Comparison of ENCODE assay signal across 8 cellular contexts in genomic region chr6:158999154-158999668, GRCh38. TPM values are rescaled to one million over a fixed set of nuclear protein-coding genes. Genes with fewer than 3 reads are reported as not detected.
A peak's percentile ranks its signal among the peaks of the same experiment; 100 is the strongest.
DNase-seq lines count a peak whose midpoint lies in the region; ATAC-seq and TF ChIP-seq lines count a peak whose summit lies in the region.

No MANE protein-coding gene starts in this region.

- no peaks in the 10 kb centered on the region for H3K9me3 Mint-ChIP-seq in CD8-positive, alpha-beta memory T cell

- DNase-seq in CD8-positive, alpha-beta memory T cell = no peak
- DNase-seq in astrocyte of the cerebellum (ENCODE audit: low read depth) = no peak
- no peak for DNase-seq in left lobe of liver (ENCODE audit: low spot score)
- no peak for DNase-seq in iPS-NIHi7 (ENCODE audit: extremely low spot score)
- no peak for DNase-seq in SKM-1 treated with dmso at 0.1 percent for 144 hours (lab: John Stamatoyannopoulos, UW; ENCODE audit: unreplicated experiment)

- peak overlapping the region; percentile 83 to 98 (median 93) for H3K27ac Mint-ChIP-seq in CD8-positive, alpha-beta memory T cell

- peak overlapping the region; percentile 45 for H3K9ac ChIP-seq in HUES64 (ENCODE audit: low read depth, low read length)

- no peaks in the 10 kb centered on the region for H3K27me3 Mint-ChIP-seq in CD8-positive, alpha-beta memory T cell

- POLR2A ChIA-PET in CD8-positive, alpha-beta memory T cell (lab: Charles Lee) = interaction anchor here (0.8 to 1.0 kb wide), 2 partner anchors 64 to 130 kb away, joined by 3 to 5 read pairs; no protein-coding TSS in a partner anchor

- WGBS in HUES64 = 3% methylated on average over 26 of the region's 26 CpGs

- peak overlapping the region; percentile 86 for H3K27ac ChIP-seq in CD8-positive, alpha-beta memory T cell (ENCODE audit: low read depth, low read length)
- no peak overlapping the region for H3K27ac ChIP-seq in HUES64 (ENCODE audit: low read depth, low read length)
- H3K27ac ChIP-seq in temporal lobe (ENCODE audit: low read depth, low read length) = peak overlapping the region; percentile 77

- peaks cover 31 to 49% (median 36%) of the 10 kb centered on the region in 3 donors for H3K4me1 Mint-ChIP-seq in CD8-positive, alpha-beta memory T cell

- peaks cover 21% of the 10 kb centered on the region for H3K4me1 ChIP-seq in CD8-positive, alpha-beta memory T cell (ENCODE audit: insufficient read depth, low read length)
- peaks cover 10% of the 10 kb centered on the region for H3K4me1 ChIP-seq in HUES64 (ENCODE audit: insufficient read depth, low read length)

- no peaks in the 10 kb centered on the region for H3K36me3 ChIP-seq in CD8-positive, alpha-beta memory T cell (ENCODE audit: insufficient read depth, low read length)
- no peaks in the 10 kb centered on the region for H3K36me3 ChIP-seq in HUES64 (ENCODE audit: insufficient read depth, low read length)

- in situ Hi-C loops in astrocyte of the cerebellum (cut with HindIII; ENCODE audit: low sequenced_read_pairs) = no loop called here

- CTCF ChIA-PET in CD8-positive, alpha-beta memory T cell (lab: Charles Lee) = interaction anchor here (0.5 to 14.7 kb wide), 10 partner anchors 8 to 1872 kb away, joined by 3 to 261 read pairs (median 6); partner anchors contain the start of gene EZR

- TF ChIP-seq CTCF in astrocyte of the cerebellum (IDR thresholded peaks at IDR 0.05; ENCODE audit: low read depth, low read length, missing control alignments) = no peak

- ATAC-seq in GM21447 (IDR thresholded peaks at IDR 0.05; ENCODE audit: unreplicated experiment) (peak; percentile 24), left lobe of liver (peak; percentile 30)

- no peaks in the 10 kb centered on the region for H3K27me3 ChIP-seq in CD8-positive, alpha-beta memory T cell (ENCODE audit: insufficient read depth, low read length, poor library complexity, severe bottlenecking)
- H3K27me3 ChIP-seq in HUES64 (ENCODE audit: insufficient read depth, low read length) = no peaks in the 10 kb centered on the region

- H3K4me3 ChIP-seq in CD8-positive, alpha-beta memory T cell (ENCODE audit: low read length) = peak overlapping the region; percentile 95
- peak overlapping the region; percentile 77 for H3K4me3 ChIP-seq in HUES64 (ENCODE audit: low read length)
- peak overlapping the region; percentile 86 for H3K4me3 ChIP-seq in astrocyte of the cerebellum (ENCODE audit: low read depth, low read length)

- peak overlapping the region; percentile 96 to 99 (median 98) for H3K4me3 Mint-ChIP-seq in CD8-positive, alpha-beta memory T cell

- H3K36me3 Mint-ChIP-seq in CD8-positive, alpha-beta memory T cell = peaks cover 0 to 11% (median 5%) of the 10 kb centered on the region in 3 donors

- no peaks in the 10 kb centered on the region for H3K9me3 ChIP-seq in CD8-positive, alpha-beta memory T cell (ENCODE audit: low read length)
- no peaks in the 10 kb centered on the region for H3K9me3 ChIP-seq in HUES64 (ENCODE audit: insufficient read depth, low read depth, low read length)

RNA-seq across cellular contexts. Expression of gene RSPH3, which starts 0.8 kb away (rescaled TPM):
- 1 to 10 TPM; 4.2 to 4.4 TPM for total RNA-seq in CD8-positive, alpha-beta memory T cell
- 3.3 TPM for polyA plus RNA-seq in CD8-positive, alpha-beta memory T cell
- polyA plus RNA-seq in HUES64 (2013, experiment 1 of 2) = 1.4 TPM
- polyA plus RNA-seq in HUES64 (2013, experiment 2 of 2) = 1.3 TPM
- total RNA-seq in left lobe of liver (4.7 TPM), temporal lobe (5.7 TPM)

RNA-seq across cellular contexts. Expression of gene TAGAP, which starts 45.6 kb away (rescaled TPM):
- 100 to 1,000 TPM; 140 to 145 TPM for total RNA-seq in CD8-positive, alpha-beta memory T cell
- polyA plus RNA-seq in CD8-positive, alpha-beta memory T cell = 193 TPM
- polyA plus RNA-seq in HUES64 (2013, experiment 1 of 2) = not detected
- not detected for polyA plus RNA-seq in HUES64 (2013, experiment 2 of 2)
- total RNA-seq in left lobe of liver = 0.45 TPM
- total RNA-seq in temporal lobe = 0.49 TPM

Comparison
In these comparisons a context has a peak if more than half of its experiments do, and no peak if none do; other contexts are left out.
1. RNA of gene TAGAP, which starts 45.6 kb away (total RNA-seq): 140 to 145 TPM in CD8-positive, alpha-beta memory T cell; 0.49 TPM in temporal lobe (single experiment) and 0.45 TPM in left lobe of liver (single experiment); every median in the first group is over 10 times any median in the second.
2. Peak in every context shown above with its lines, with median percentiles within 50 percentile points of each other: H3K4me3 ChIP-seq.